9 cellular contexts compared by ENCODE assay signal in genomic region chr10:132938472-132939329, GRCh38. TPM values are rescaled to one million over a fixed set of nuclear protein-coding genes. Genes with fewer than 3 reads are reported as not detected.
A peak's percentile ranks its signal among the peaks of the same experiment; 100 is the strongest.
DNase-seq lines count a peak whose midpoint lies in the region; ATAC-seq, FAIRE-seq and TF ChIP-seq lines count a peak whose summit lies in the region.
"Had no signal": no experiment of that assay in that cellular context is flagged by ENCODE, and none has a peak within 500 bp of the region (broad histone marks: within the 10 kb centered on the region; RNA-seq: fewer than 3 reads in every experiment).

No MANE protein-coding gene starts in this region.

- no peak overlapping the region for H3K27ac Mint-ChIP-seq in osteocyte (ENCODE audit: unreplicated experiment)
- H3K27ac Mint-ChIP-seq in CD4-positive, alpha-beta memory T cell = no peak overlapping the region

- TF ChIP-seq CTCF in bronchial epithelial cell (IDR thresholded peaks at IDR 0.05; ENCODE audit: insufficient read depth, low read length, severe bottlenecking) (peak; percentile 29), osteocyte (IDR thresholded peaks at IDR 0.05) (peak; percentile 33)

- no peak for ATAC-seq in HG03521 (IDR thresholded peaks at IDR 0.05; ENCODE audit: unreplicated experiment)

- no peaks in the 10 kb centered on the region for H3K36me3 ChIP-seq in bronchial epithelial cell (ENCODE audit: control insufficient read depth, insufficient read depth, low read length)
- no peaks in the 10 kb centered on the region for H3K36me3 ChIP-seq in CD4-positive, alpha-beta memory T cell (ENCODE audit: insufficient read depth, low read length)

- H3K4me3 ChIP-seq in bronchial epithelial cell (ENCODE audit: low read depth, low read length) = no peak overlapping the region
- H3K4me3 ChIP-seq in CD4-positive, alpha-beta memory T cell (ENCODE audit: low read length in 2 of 2) = no peak overlapping the region

- POLR2A ChIA-PET in CD4-positive, alpha-beta memory T cell (lab: Charles Lee; ENCODE audit: partially characterized antibody) = no interaction called here

- no peak overlapping the region for H3K4me3 Mint-ChIP-seq in osteocyte (ENCODE audit: unreplicated experiment)
- no peak overlapping the region for H3K4me3 Mint-ChIP-seq in CD4-positive, alpha-beta memory T cell

- no peaks in the 10 kb centered on the region for H3K9me3 ChIP-seq in CD4-positive, alpha-beta memory T cell (ENCODE audit: control insufficient read depth in 1 of 2, low read length in 2 of 2)

- FAIRE-seq in HTR-8/SVneo (lab: Jason Lieb, UNC) = no peak
- FAIRE-seq in bronchial epithelial cell (lab: Jason Lieb, UNC) = no peak

- DNase-seq in activated CD4-positive, alpha-beta T cell treated with anti-CD3 and anti-CD28 coated beads for 48 hours = peak; percentile 51
- no peak for DNase-seq in activated CD4-positive, alpha-beta T cell treated with anti-CD3 and anti-CD28 coated beads for 4 hours
- DNase-seq in HTR-8/SVneo (ENCODE audit: insufficient read length, low spot score) (peak; percentile 9), bronchial epithelial cell (ENCODE audit: low read depth) (no peak), osteocyte (ENCODE audit: extremely low spot score, unreplicated experiment) (no peak), OCI-M2 (lab: John Stamatoyannopoulos, UW; ENCODE audit: unreplicated experiment) (no peak)
- DNase-seq in CD4-positive, alpha-beta memory T cell = no peak
- DNase-seq: NCI-H774 had no signal

- H3K27me3 ChIP-seq in bronchial epithelial cell (ENCODE audit: control insufficient read depth, insufficient read depth, low read length) = no peaks in the 10 kb centered on the region
- H3K27me3 ChIP-seq in CD4-positive, alpha-beta memory T cell (ENCODE audit: insufficient read depth, low read length) = peaks cover 4% of the 10 kb centered on the region

- H3K4me1 Mint-ChIP-seq in osteocyte (ENCODE audit: unreplicated experiment) = peaks cover 2% of the 10 kb centered on the region
- H3K4me1 Mint-ChIP-seq in CD4-positive, alpha-beta memory T cell = peaks cover 4 to 9% (median 7%) of the 10 kb centered on the region in 4 donors

- CTCF ChIA-PET in CD4-positive, alpha-beta memory T cell (lab: Charles Lee; ENCODE audit: partially characterized antibody) = no interaction called here

- H3K27me3 Mint-ChIP-seq in osteocyte (ENCODE audit: unreplicated experiment) = peaks cover 2% of the 10 kb centered on the region
- peaks cover 31 to 33% of the 10 kb centered on the region in 2 donors for H3K27me3 Mint-ChIP-seq in CD4-positive, alpha-beta memory T cell

- no peaks in the 10 kb centered on the region for H3K9me3 Mint-ChIP-seq in osteocyte (ENCODE audit: unreplicated experiment)
- peaks cover 0 to 2% (median 0%) of the 10 kb centered on the region in 8 donors for H3K9me3 Mint-ChIP-seq in CD4-positive, alpha-beta memory T cell

- no peaks in the 10 kb centered on the region for H3K36me3 Mint-ChIP-seq in osteocyte (ENCODE audit: unreplicated experiment)
- no peaks in the 10 kb centered on the region for H3K36me3 Mint-ChIP-seq in CD4-positive, alpha-beta memory T cell

- no peak overlapping the region for H3K27ac ChIP-seq in CD4-positive, alpha-beta memory T cell (ENCODE audit: low read depth, low read length)

- no peaks in the 10 kb centered on the region for H3K4me1 ChIP-seq in CD4-positive, alpha-beta memory T cell (ENCODE audit: insufficient read depth, low read length)

- intact Hi-C loops in CD4-positive, alpha-beta memory T cell (cut with micrococcal nuclease) = no loop called here

RNA-seq across cellular contexts. Expression of gene CFAP46, which starts 3.7 kb away (rescaled TPM):
- total RNA-seq in bronchial epithelial cell (0.26 and 0.38 TPM in 2 replicates), osteocyte (0.50 and 0.56 TPM in 2 replicates)
- total RNA-seq in CD4-positive, alpha-beta memory T cell = not detected
- not detected for polyA plus RNA-seq in CD4-positive, alpha-beta memory T cell

Comparison
In these comparisons a context has a peak if more than half of its experiments do, and no peak if none do; other contexts are left out.
1. DNase-seq: peak in activated CD4-positive, alpha-beta T cell treated with anti-CD3 and anti-CD28 coated beads for 48 hours (single experiment) and HTR-8/SVneo (single experiment); none in activated CD4-positive, alpha-beta T cell treated with anti-CD3 and anti-CD28 coated beads for 4 hours (0 of 2), bronchial epithelial cell (single experiment), osteocyte (single experiment), CD4-positive, alpha-beta memory T cell (0 of 5) and OCI-M2 (single experiment).